In the genomic region with DNA sequence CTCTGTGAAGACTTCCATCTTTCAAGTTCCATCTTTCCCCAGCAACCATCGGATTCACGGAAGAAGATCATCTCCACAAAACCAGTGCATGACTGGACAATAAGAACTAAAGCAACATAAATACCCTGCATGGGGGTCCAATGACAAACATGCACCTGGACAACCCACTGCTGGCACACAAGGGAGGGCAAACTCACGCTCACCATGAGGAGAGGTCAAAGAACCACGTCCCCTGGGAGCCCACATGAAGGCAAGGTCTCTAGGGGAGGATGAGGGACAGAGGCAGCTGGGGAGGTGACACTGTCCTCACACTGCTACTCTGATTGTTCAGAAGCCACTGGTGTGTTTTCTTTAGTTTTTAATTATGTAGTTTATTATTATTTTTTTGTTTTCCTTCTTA, we compare ENCODE assay signal across 17 cellular contexts.
DNase-seq lines count a peak whose midpoint lies in the region; TF ChIP-seq lines count a peak whose summit lies in the region.
"Had no signal": no experiment of that assay in that cellular context is flagged by ENCODE, and none has a peak within 500 bp of the region (broad histone marks: within the 10 kb centered on the region; RNA-seq: fewer than 3 reads in every experiment).

No MANE protein-coding gene starts in this region.

- no peak overlapping the region for H3K27ac Mint-ChIP-seq in activated naive CD8-positive, alpha-beta T cell treated with anti-CD3 and anti-CD28 coated beads for 36 hours
- H3K27ac Mint-ChIP-seq: CD14-positive monocyte; CD4-positive, alpha-beta memory T cell; GM23338; HFFc6 had no signal

- H3K9me3 ChIP-seq in BLaER1 treated with 17β-estradiol and CSF1 and Interleukin-3, amounts not matched to agents 10 nM and 100 nM (replicated peaks in 1 of 11), result peaks cover 0 to 6% (median 0%) of the 10 kb centered on the region in 11 experiments; a peak in 2 of 22 replicates
- H3K9me3 ChIP-seq in SU-DHL-6 (ENCODE audit: insufficient read depth, low read length), result no peaks in the 10 kb centered on the region
- no peaks in the 10 kb centered on the region for H3K9me3 ChIP-seq in vagina
- H3K9me3 ChIP-seq: BE2C had no signal

- no peaks in the 10 kb centered on the region for H4K20me1 ChIP-seq in BLaER1 treated with 17β-estradiol and CSF1 and Interleukin-3, amounts not matched to agents 10 nM and 100 nM
- no peaks in the 10 kb centered on the region for H4K20me1 ChIP-seq in SU-DHL-6 (ENCODE audit: low read depth, low read length)

- H3K27me3 Mint-ChIP-seq in activated naive CD8-positive, alpha-beta T cell treated with anti-CD3 and anti-CD28 coated beads for 36 hours, result peaks cover 8% of the 10 kb centered on the region
- H3K27me3 Mint-ChIP-seq: CD4-positive, alpha-beta memory T cell had no signal

- peak overlapping the region; percentile 49 to 95 (median 71); a peak in 20 of 22 replicates for H3K4me2 ChIP-seq in BLaER1 treated with 17β-estradiol and CSF1 and Interleukin-3, amounts not matched to agents 10 nM and 100 nM
- peak overlapping the region; percentile 76 for H3K4me2 ChIP-seq in SU-DHL-6 (ENCODE audit: low read depth, low read length, poor library complexity, severe bottlenecking)
- H3K4me2 ChIP-seq: GM23338 had no signal

- peak overlapping the region in 4 of 11 experiments; percentile 53 to 66 (median 63); a peak in 6 of 22 replicates for H3K9ac ChIP-seq in BLaER1 treated with 17β-estradiol and CSF1 and Interleukin-3, amounts not matched to agents 10 nM and 100 nM
- peak overlapping the region; percentile 51 for H3K9ac ChIP-seq in SU-DHL-6 (ENCODE audit: low read length)

- no peaks in the 10 kb centered on the region for H3K36me3 Mint-ChIP-seq in activated naive CD8-positive, alpha-beta T cell treated with anti-CD3 and anti-CD28 coated beads for 36 hours
- H3K36me3 Mint-ChIP-seq: CD14-positive monocyte; CD4-positive, alpha-beta memory T cell had no signal

- TF ChIP-seq CTCF in SU-DHL-6 (IDR thresholded peaks at IDR 0.05; ENCODE audit: insufficient read depth, low read length, poor library complexity, severe bottlenecking), result no peak
- TF ChIP-seq CTCF in vagina (IDR thresholded peaks at IDR 0.05), result no peak
- no peak for TF ChIP-seq CTCF in GM10266 (IDR thresholded peaks at IDR 0.05; ENCODE audit: control insufficient read depth, insufficient read depth, low read depth, missing control alignments)

- no peak for TF ChIP-seq POLR2A in vagina (IDR thresholded peaks at IDR 0.05)

- H3K27ac ChIP-seq in BLaER1 treated with 17β-estradiol and CSF1 and Interleukin-3, amounts not matched to agents 10 nM and 100 nM, result peak overlapping the region in 8 of 11 experiments; percentile 7 to 76 (median 61); a peak in 13 of 22 replicates
- H3K27ac ChIP-seq in SU-DHL-6 (ENCODE audit: low read depth, low read length) (peak overlapping the region; percentile 94), vagina (no peak overlapping the region)

- H3K4me3 Mint-ChIP-seq in activated naive CD8-positive, alpha-beta T cell treated with anti-CD3 and anti-CD28 coated beads for 36 hours, result no peak overlapping the region
- H3K4me3 Mint-ChIP-seq: CD14-positive monocyte; CD4-positive, alpha-beta memory T cell; GM23338; HFFc6 had no signal

- peak overlapping the region; percentile 23 for H2AFZ ChIP-seq in SU-DHL-6 (ENCODE audit: low read depth, low read length, severe bottlenecking)
- H2AFZ ChIP-seq: GM23338 had no signal

- peaks cover 19% of the 10 kb centered on the region for H3F3A ChIP-seq in SU-DHL-6 (ENCODE audit: insufficient read depth)

- no peaks in the 10 kb centered on the region for H3K36me3 ChIP-seq in BLaER1 treated with 17β-estradiol and CSF1 and Interleukin-3, amounts not matched to agents 10 nM and 100 nM
- H3K36me3 ChIP-seq in SU-DHL-6 (ENCODE audit: low read length) (no peaks in the 10 kb centered on the region), vagina (no peaks in the 10 kb centered on the region)
- H3K36me3 ChIP-seq: BE2C had no signal

- no peak overlapping the region for H3K4me3 ChIP-seq in BLaER1 treated with 17β-estradiol and CSF1 and Interleukin-3, amounts not matched to agents 10 nM and 100 nM
- H3K4me3 ChIP-seq in SU-DHL-6 (ENCODE audit: insufficient read depth, low read length, poor library complexity, severe bottlenecking) (no peak overlapping the region), vagina (no peak overlapping the region)
- H3K4me3 ChIP-seq: GM23338 had no signal

- no peaks in the 10 kb centered on the region for H3K4me1 Mint-ChIP-seq in activated naive CD8-positive, alpha-beta T cell treated with anti-CD3 and anti-CD28 coated beads for 36 hours
- H3K4me1 Mint-ChIP-seq: CD14-positive monocyte; CD4-positive, alpha-beta memory T cell; GM23338 had no signal

- H3K9me3 Mint-ChIP-seq in activated naive CD8-positive, alpha-beta T cell treated with anti-CD3 and anti-CD28 coated beads for 36 hours, result no peaks in the 10 kb centered on the region

- DNase-seq in H4 (ENCODE audit: low spot score) (peak; percentile 1), vagina (ENCODE audit: extremely low spot score in 2 of 2) (peak; percentile 3 to 62), NCI-H524 treated with DMSO at 0.1 percent for 48 hours (lab: John Stamatoyannopoulos, UW) (no peak), GM10266 (ENCODE audit: extremely low spot score) (no peak)
- no peak for DNase-seq in activated naive CD8-positive, alpha-beta T cell treated with anti-CD3 and anti-CD28 coated beads for 36 hours
- DNase-seq: ACHN; BE2C; CD4-positive, alpha-beta memory T cell; DMS153; GF-D8; H7; HFFc6; KG1 had no signal

- no peaks in the 10 kb centered on the region for H3K9me2 ChIP-seq in SU-DHL-6 (replicated peaks; ENCODE audit: insufficient read depth, low read length)

- H3K4me1 ChIP-seq in BLaER1 treated with 17β-estradiol and CSF1 and Interleukin-3, amounts not matched to agents 10 nM and 100 nM, result peaks cover 12 to 52% (median 45%) of the 10 kb centered on the region in 10 experiments
- no peaks in the 10 kb centered on the region for H3K4me1 ChIP-seq in vagina
- H3K4me1 ChIP-seq: BE2C had no signal

- intact Hi-C loops in vagina (cut with DNase I), result loop anchor here (1.0 kb wide), 1 partner anchor 38 kb away; no protein-coding TSS in a partner anchor

- H3K27me3 ChIP-seq in BLaER1 treated with 17β-estradiol and CSF1 and Interleukin-3, amounts not matched to agents 10 nM and 100 nM, result no peaks in the 10 kb centered on the region
- H3K27me3 ChIP-seq in SU-DHL-6 (ENCODE audit: low read length), result no peaks in the 10 kb centered on the region
- H3K27me3 ChIP-seq in vagina, result no peaks in the 10 kb centered on the region
- H3K27me3 ChIP-seq: BE2C had no signal

- no peaks in the 10 kb centered on the region for H3K79me2 ChIP-seq in SU-DHL-6 (ENCODE audit: insufficient read depth, low read length)

Comparison
In these comparisons a context has a peak if more than half of its experiments do, and no peak if none do; other contexts are left out.
1. DNase-seq: peak in H4 (single experiment) and vagina (2 of 2); none in activated naive CD8-positive, alpha-beta T cell treated with anti-CD3 and anti-CD28 coated beads for 36 hours (single experiment), NCI-H524 treated with DMSO at 0.1 percent for 48 hours (single experiment) and GM10266 (single experiment).